In the genomic region with DNA sequence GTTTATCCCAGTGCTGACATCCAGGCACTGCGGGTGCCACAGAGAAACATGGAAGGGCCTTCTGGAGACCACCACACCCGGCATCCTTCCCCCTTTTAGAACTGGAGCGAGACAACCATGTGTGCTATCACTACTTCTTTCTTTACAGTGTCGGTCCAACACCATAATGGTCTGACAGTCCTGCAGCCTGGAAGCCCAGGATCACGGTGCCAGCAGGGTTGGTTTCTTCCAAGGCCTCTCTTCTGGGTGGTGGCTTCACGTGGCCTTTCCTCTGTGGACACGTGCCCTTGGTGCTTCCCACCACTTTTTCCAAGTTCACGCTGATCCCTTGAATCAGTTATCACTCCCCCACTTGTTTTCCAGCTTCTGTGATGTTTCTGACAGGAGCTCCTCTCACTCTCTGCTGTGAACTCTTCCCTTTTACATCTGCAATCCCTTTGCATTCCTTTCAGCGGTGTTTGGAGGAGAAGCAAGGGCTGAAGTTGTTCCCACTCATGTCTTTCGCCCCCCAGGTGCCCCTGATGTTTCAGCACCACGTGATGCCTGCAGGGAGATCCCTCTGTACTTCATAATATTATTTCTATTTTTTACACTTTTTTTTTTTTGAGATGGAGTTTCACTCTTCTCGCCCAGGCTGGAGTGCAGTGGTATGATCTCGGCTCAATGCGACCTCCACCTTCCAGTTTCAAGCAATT, we compare ENCODE assay signal across 8 cellular contexts.
DNase-seq lines count a peak whose midpoint lies in the region; ATAC-seq, FAIRE-seq and TF ChIP-seq lines count a peak whose summit lies in the region.
"Not testable (repeated sequence)": the region's sequence is repeated elsewhere in the genome, so short reads cannot be mapped to it uniquely, and the experiment has no call there.

No MANE protein-coding gene starts in this region.

- H3K9ac ChIP-seq in HepG2 (ENCODE audit: insufficient read depth, low read depth, low read length): not testable (repeated sequence)

- intact Hi-C loops in HepG2 (cut with micrococcal nuclease; ENCODE audit: unreplicated experiment); sigmoid colon (cut with DNase I); aorta (cut with DNase I): not testable (repeated sequence)

- FAIRE-seq in HepG2 (lab: Jason Lieb, UNC): not testable (repeated sequence)

- not testable (repeated sequence) for BruUV-seq in HepG2 (replicated peaks; lab: Mats Ljungman, UMichigan)

- H3K27ac ChIP-seq in coronary artery; HepG2 (ENCODE audit: extremely low read length, insufficient read depth, low read length); sigmoid colon; aorta (ENCODE audit: low read depth in 1 of 2, low read length in 2 of 2): not testable (repeated sequence)

- not testable (repeated sequence) for H3K4me2 ChIP-seq in HepG2 (ENCODE audit: low read depth, low read length)

- not testable (repeated sequence) for TF ChIP-seq EP300 in HepG2 (IDR thresholded peaks at IDR 0.05; ENCODE audit: low read depth in 2 of 2, low read length in 2 of 2); HepG2 (CRISPR knock-in tag; IDR thresholded peaks at IDR 0.05; ENCODE audit: borderline replicate concordance); sigmoid colon (IDR thresholded peaks at IDR 0.05)

- not testable (repeated sequence) for H3K4me1 ChIP-seq in HepG2 (ENCODE audit: insufficient read depth, low read length); sigmoid colon; aorta (ENCODE audit: control insufficient read depth in 1 of 2, insufficient read depth in 2 of 2, low read length in 2 of 2)

- CTCF ChIA-PET in GM10248 (lab: Yijun Ruan, JAX); HepG2 (lab: Yijun Ruan, JAX; ENCODE audit: low intra/inter-chr PET ratio, low total read pairs): not testable (repeated sequence)

- H3K79me2 ChIP-seq in HepG2 (ENCODE audit: insufficient read depth, low read length): not testable (repeated sequence)

- DNase-seq in AG20443 (ENCODE audit: low spot score): peak; percentile 0
- DNase-seq in GM10248 (ENCODE audit: extremely low spot score): peak; percentile 0
- DNase-seq in activated gamma-delta T cell treated with Interleukin-2 at 50 U/mL for 16 hours: peak; percentile 2
- DNase-seq in coronary artery (ENCODE audit: low spot score): peak; percentile 65
- DNase-seq in HepG2 (ENCODE audit: low spot score): not testable (repeated sequence)
- DNase-seq in mesenteric fat pad (ENCODE audit: low spot score): peak; percentile 84
- DNase-seq in sigmoid colon: peak; percentile 57
- DNase-seq in aorta: peak; percentile 26 to 56

- H3K9me3 ChIP-seq in HepG2 (ENCODE audit: low read length); sigmoid colon; aorta (ENCODE audit: control insufficient read depth, low read length): not testable (repeated sequence)

- not testable (repeated sequence) for ATAC-seq in HepG2; aorta (ENCODE audit: low FRiP score)

- POLR2A ChIA-PET in GM10248 (lab: Yijun Ruan, JAX); HepG2 (lab: Yijun Ruan, JAX): not testable (repeated sequence)

- not testable (repeated sequence) for TF ChIP-seq RAD21 in HepG2 (CRISPR knock-in tag; IDR thresholded peaks at IDR 0.05)

- not testable (repeated sequence) for TF ChIP-seq POLR2A in HepG2 (IDR thresholded peaks at IDR 0.05; ENCODE audit: insufficient read depth in 1 of 2, low read depth in 2 of 2, low read length in 2 of 2); sigmoid colon (IDR thresholded peaks at IDR 0.05)

- H3K27me3 ChIP-seq in HepG2 (ENCODE audit: control insufficient read depth in 1 of 2, insufficient read depth in 2 of 2, low read length in 2 of 2); sigmoid colon; aorta (ENCODE audit: control insufficient read depth in 1 of 2, insufficient read depth in 2 of 2, low read length in 1 of 2): not testable (repeated sequence)

- 5% methylated on average over 14 of the region's 14 CpGs for WGBS in HepG2 (ENCODE audit: low lambda C conversion rate)
- WGBS in sigmoid colon, 2 donors: 69 to 72% methylated on average over 14 of the region's 14 CpGs
- 65 to 69% methylated on average over 14 of the region's 14 CpGs for WGBS in aorta, 2 donors

- not testable (repeated sequence) for TF ChIP-seq CTCF in GM10248 (IDR thresholded peaks at IDR 0.05; ENCODE audit: control extremely low read depth, extremely low read depth, low read depth, missing control alignments); coronary artery (IDR thresholded peaks at IDR 0.05); HepG2 (CRISPR knock-in tag; IDR thresholded peaks at IDR 0.05); sigmoid colon (IDR thresholded peaks at IDR 0.05)

- not testable (repeated sequence) for H2AFZ ChIP-seq in HepG2 (ENCODE audit: low read length)

- not testable (repeated sequence) for H3K36me3 ChIP-seq in HepG2 (replicated peaks in 1 of 2; ENCODE audit: control insufficient read depth in 1 of 2, insufficient read depth in 2 of 2, low read length in 2 of 2); sigmoid colon; aorta (ENCODE audit: control insufficient read depth in 1 of 2, insufficient read depth in 2 of 2, low read length in 1 of 2)

- H4K20me1 ChIP-seq in HepG2 (ENCODE audit: insufficient read depth, low read length): not testable (repeated sequence)

- not testable (repeated sequence) for H3K4me3 ChIP-seq in coronary artery; HepG2 (replicated peaks in 1 of 3; ENCODE audit: insufficient read depth in 1 of 3, low read depth in 2 of 3, low read length in 3 of 3); sigmoid colon; aorta (ENCODE audit: low read length in 2 of 2)

- in situ Hi-C loops in HepG2 (cut with HindIII; ENCODE audit: extremely low pct_ligation_motif_present, low pct_unique_long_range_greater_than_20kb): not testable (repeated sequence)

TF ChIP-seq in HepG2, 621 proteins besides CTCF, POLR2A, EP300 and RAD21:
- TF ChIP-seq, protein P1, sequence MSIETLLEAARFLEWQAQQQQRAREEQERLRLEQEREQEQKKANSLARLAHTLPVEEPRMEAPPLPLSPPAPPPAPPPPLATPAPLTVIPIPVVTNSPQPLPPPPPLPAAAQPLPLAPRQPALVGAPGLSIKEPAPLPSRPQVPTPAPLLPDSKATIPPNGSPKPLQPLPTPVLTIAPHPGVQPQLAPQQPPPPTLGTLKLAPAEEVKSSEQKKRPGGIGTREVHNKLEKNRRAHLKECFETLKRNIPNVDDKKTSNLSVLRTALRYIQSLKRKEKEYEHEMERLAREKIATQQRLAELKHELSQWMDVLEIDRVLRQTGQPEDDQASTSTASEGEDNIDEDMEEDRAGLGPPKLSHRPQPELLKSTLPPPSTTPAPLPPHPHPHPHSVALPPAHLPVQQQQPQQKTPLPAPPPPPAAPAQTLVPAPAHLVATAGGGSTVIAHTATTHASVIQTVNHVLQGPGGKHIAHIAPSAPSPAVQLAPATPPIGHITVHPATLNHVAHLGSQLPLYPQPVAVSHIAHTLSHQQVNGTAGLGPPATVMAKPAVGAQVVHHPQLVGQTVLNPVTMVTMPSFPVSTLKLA (IDR thresholded peaks at IDR 0.05): peak; percentile 48; the same call in 1 of the 2 replicates
TF ChIP-seq in HepG2: peak in this region for 1; not testable (repeated sequence) for 620.
